8 cellular contexts compared by ENCODE assay signal in genomic region chr1:222167111-222167510, GRCh38.
DNase-seq lines count a peak whose midpoint lies in the region; ATAC-seq and TF ChIP-seq lines count a peak whose summit lies in the region.

No MANE protein-coding gene starts in this region.

- H3K4me1 ChIP-seq in RWPE2 (ENCODE audit: insufficient read depth, poor library complexity, severe bottlenecking): no peaks in the 10 kb centered on the region
- H3K4me1 ChIP-seq in psoas muscle: no peaks in the 10 kb centered on the region
- no peaks in the 10 kb centered on the region for H3K4me1 ChIP-seq in suprapubic skin

- DNase-seq in AG08396 (ENCODE audit: low spot score): peak; percentile 73
- DNase-seq in GM10266 (ENCODE audit: extremely low spot score): peak; percentile 19
- peak; percentile 44 for DNase-seq in RWPE2 (ENCODE audit: low spot score)
- peak; percentile 97 for DNase-seq in fibroblast of mammary gland (ENCODE audit: low read depth)
- peak in 1 of 2 donors; percentile 18 for DNase-seq in psoas muscle
- no peak for DNase-seq in suprapubic skin (ENCODE audit: low spot score in 2 of 2)

- no peak for TF ChIP-seq POLR2A in suprapubic skin (IDR thresholded peaks at IDR 0.05)

- 45 to 77% (median 65%) methylated on average over 3 of the region's 3 CpGs for WGBS in psoas muscle, 3 donors
- 71% methylated on average over 3 of the region's 3 CpGs for WGBS in suprapubic skin

- no peaks in the 10 kb centered on the region for H3K9me3 ChIP-seq in RWPE2 (ENCODE audit: severe bottlenecking)
- peaks cover 4% of the 10 kb centered on the region for H3K9me3 ChIP-seq in psoas muscle
- no peaks in the 10 kb centered on the region for H3K9me3 ChIP-seq in suprapubic skin

- intact Hi-C loops in psoas muscle (cut with DNase I): loop anchor here (5.0 to 10.0 kb wide), 3 partner anchors 122 to 690 kb away; no protein-coding TSS in a partner anchor

- ATAC-seq in HG03159 (IDR thresholded peaks at IDR 0.05; ENCODE audit: unreplicated experiment) (peak; percentile 57), RWPE2 (ENCODE audit: low read depth) (peak; percentile 91), psoas muscle (peak; percentile 30 to 73 (median 63)), GM21381 (IDR thresholded peaks at IDR 0.05; ENCODE audit: unreplicated experiment) (no peak)

- H3K27ac ChIP-seq in RWPE2 (ENCODE audit: poor library complexity, severe bottlenecking) (no peak overlapping the region), psoas muscle (no peak overlapping the region), suprapubic skin (no peak overlapping the region)

- H3K27me3 ChIP-seq in RWPE2 (ENCODE audit: insufficient read depth, poor library complexity, severe bottlenecking): no peaks in the 10 kb centered on the region
- H3K27me3 ChIP-seq in psoas muscle (ENCODE audit: insufficient read depth in 3 of 3, low read length in 2 of 3): no peaks in the 10 kb centered on the region
- no peaks in the 10 kb centered on the region for H3K27me3 ChIP-seq in suprapubic skin

- peak; percentile 52 for TF ChIP-seq CTCF in GM10266 (IDR thresholded peaks at IDR 0.05; ENCODE audit: control insufficient read depth, insufficient read depth, low read depth, missing control alignments)
- peak; percentile 50 for TF ChIP-seq CTCF in RWPE2 (IDR thresholded peaks at IDR 0.05; ENCODE audit: poor library complexity, severe bottlenecking)
- peak; percentile 73 for TF ChIP-seq CTCF in fibroblast of mammary gland (conservative IDR thresholded peaks at IDR 0.05; ENCODE audit: control insufficient read depth, insufficient read depth, low read depth, low read length)
- TF ChIP-seq CTCF in psoas muscle (IDR thresholded peaks at IDR 0.05): peak; percentile 48
- peak in 1 of 2 donors; percentile 36 for TF ChIP-seq CTCF in suprapubic skin (IDR thresholded peaks at IDR 0.05)

- H3K36me3 ChIP-seq in RWPE2 (ENCODE audit: low read depth): no peaks in the 10 kb centered on the region
- no peaks in the 10 kb centered on the region for H3K36me3 ChIP-seq in psoas muscle (ENCODE audit: insufficient read depth in 1 of 2, low read depth in 1 of 2)
- H3K36me3 ChIP-seq in suprapubic skin: no peaks in the 10 kb centered on the region

- TF ChIP-seq EP300 in suprapubic skin (IDR thresholded peaks at IDR 0.05): no peak

- H3K4me3 ChIP-seq in RWPE2 (ENCODE audit: severe bottlenecking) (no peak overlapping the region), fibroblast of mammary gland (ENCODE audit: control insufficient read depth, low read depth, low read length) (no peak overlapping the region), psoas muscle (no peak overlapping the region), suprapubic skin (no peak overlapping the region)

Comparison
In these comparisons a context has a peak if more than half of its experiments do, and no peak if none do; other contexts are left out.
1. DNase-seq: peak in AG08396 (single experiment), GM10266 (single experiment), RWPE2 (single experiment) and fibroblast of mammary gland (single experiment); none in suprapubic skin (0 of 2).